Comparison of ENCODE assay signal across 12 cellular contexts in genomic region chr1:32181563-32181962, GRCh38. TPM values are rescaled to one million over a fixed set of nuclear protein-coding genes. Genes with fewer than 3 reads are reported as not detected.
DNase-seq lines count a peak whose midpoint lies in the region; ATAC-seq and TF ChIP-seq lines count a peak whose summit lies in the region.
"Had no signal": no experiment of that assay in that cellular context is flagged by ENCODE, and none has a peak within 500 bp of the region (broad histone marks: within the 10 kb centered on the region; RNA-seq: fewer than 3 reads in every experiment).

No MANE protein-coding gene starts in this region.

- no peak overlapping the region for H3K14ac ChIP-seq in mesenchymal stem cell (ENCODE audit: low read length in 2 of 2)

- H3K4me1 ChIP-seq in heart right ventricle = peaks cover 3 to 71% (median 45%) of the 10 kb centered on the region in 9 donors
- H3K4me1 ChIP-seq in adrenal gland (replicated peaks in 1 of 2) = peaks cover 21 to 47% of the 10 kb centered on the region in 2 donors
- H3K4me1 ChIP-seq in mesenchymal stem cell (ENCODE audit: control insufficient read depth, insufficient read depth, low read depth, low read length) = peaks cover 18% of the 10 kb centered on the region
- H3K4me1 ChIP-seq in vagina = peaks cover 55% of the 10 kb centered on the region
- H3K4me1 ChIP-seq in foreskin keratinocyte = peaks cover 12% of the 10 kb centered on the region

- intact Hi-C loops in heart right ventricle (cut with DNase I) = loop anchor here in 1 of 10 donors (2.0 kb wide), 1 partner anchor 35 kb away; no protein-coding TSS in a partner anchor
- intact Hi-C loops in Right ventricle myocardium inferior (cut with DNase I) = no loop called here
- intact Hi-C loops in adrenal gland (cut with DNase I) = no loop called here
- intact Hi-C loops in vagina (cut with DNase I) = no loop called here
- intact Hi-C loops in posterior vena cava (cut with DNase I) = no loop called here

- no peak overlapping the region for H3K23ac ChIP-seq in mesenchymal stem cell (ENCODE audit: low read length in 2 of 2)

- H2BK15ac ChIP-seq in mesenchymal stem cell (ENCODE audit: low read depth, poor library complexity, severe bottlenecking) = no peak overlapping the region

- no peak for ATAC-seq in heart right ventricle
- no peak for ATAC-seq in Right ventricle myocardium inferior
- ATAC-seq in foreskin keratinocyte = no peak

- H4K8ac ChIP-seq in mesenchymal stem cell (ENCODE audit: low read length) = no peak overlapping the region

- H2BK120ac ChIP-seq in mesenchymal stem cell (ENCODE audit: low read depth, low read length) = no peak overlapping the region

- H3K27ac ChIP-seq in heart right ventricle (peak overlapping the region in 3 of 10 donors; percentile 95 to 97 (median 96)), adrenal gland (peak overlapping the region in 3 of 5 donors; percentile 15 to 96 (median 91)), mesenchymal stem cell (ENCODE audit: low read length, poor library complexity, severe bottlenecking) (no peak overlapping the region), vagina (peak overlapping the region; percentile 89), foreskin keratinocyte (no peak overlapping the region)

- no peaks in the 10 kb centered on the region for H3K9me3 ChIP-seq in heart right ventricle
- no peaks in the 10 kb centered on the region for H3K9me3 ChIP-seq in adrenal gland (replicated peaks in 1 of 3)
- no peaks in the 10 kb centered on the region for H3K9me3 ChIP-seq in mesenchymal stem cell (ENCODE audit: control insufficient read depth, low read length)
- no peaks in the 10 kb centered on the region for H3K9me3 ChIP-seq in vagina

- TF ChIP-seq POLR2A in adrenal gland (IDR thresholded peaks at IDR 0.05) (no peak), vagina (IDR thresholded peaks at IDR 0.05) (no peak)

- H3K18ac ChIP-seq in mesenchymal stem cell (ENCODE audit: low read depth in 1 of 2, low read length in 2 of 2) = no peak overlapping the region

- peaks cover 5% of the 10 kb centered on the region for H3K79me1 ChIP-seq in mesenchymal stem cell (replicated peaks; ENCODE audit: low read length, poor library complexity, severe bottlenecking)

- no peak overlapping the region for H2BK12ac ChIP-seq in mesenchymal stem cell (ENCODE audit: low read length in 2 of 2)

- no peak for TF ChIP-seq CTCF in heart right ventricle (IDR thresholded peaks at IDR 0.05)
- TF ChIP-seq CTCF in adrenal gland (IDR thresholded peaks at IDR 0.05) = no peak
- TF ChIP-seq CTCF in vagina (IDR thresholded peaks at IDR 0.05) = no peak
- no peak for TF ChIP-seq CTCF in foreskin keratinocyte (conservative IDR thresholded peaks at IDR 0.05)

- WGBS in heart right ventricle, 2 donors = 84 to 85% methylated on average over 5 of the region's 5 CpGs
- 61 to 67% (median 65%) methylated on average over 5 of the region's 5 CpGs for WGBS in adrenal gland, 4 donors
- WGBS in mesenchymal stem cell = 94% methylated on average over 5 of the region's 5 CpGs

- no peak overlapping the region for H4K91ac ChIP-seq in mesenchymal stem cell (ENCODE audit: low read length)

- H3K9ac ChIP-seq in mesenchymal stem cell (ENCODE audit: low read length) = peak overlapping the region; percentile 100

- no peak overlapping the region for H3K4ac ChIP-seq in mesenchymal stem cell (ENCODE audit: low read depth in 1 of 2, low read length in 2 of 2)

- DNase-seq in heart right ventricle (no peak), Right ventricle myocardium inferior (ENCODE audit: missing footprints) (no peak), adrenal gland (no peak), mesenchymal stem cell (no peak), vagina (ENCODE audit: extremely low spot score in 2 of 2) (no peak), posterior vena cava (ENCODE audit: low spot score) (no peak), midbrain (lab: John Stamatoyannopoulos, UW) (no peak), foreskin keratinocyte (no peak)
- DNase-seq: DMS79 treated with DMSO at 0.1 percent for 48 hours, SHP77 had no signal

- H3K4me2 ChIP-seq in mesenchymal stem cell (ENCODE audit: low read length, poor library complexity, severe bottlenecking) = peak overlapping the region; percentile 89

- H3K27me3 ChIP-seq in heart right ventricle (no peaks in the 10 kb centered on the region), adrenal gland (no peaks in the 10 kb centered on the region), mesenchymal stem cell (ENCODE audit: control insufficient read depth in 1 of 2, insufficient read depth in 1 of 2, low read length in 2 of 2) (no peaks in the 10 kb centered on the region), vagina (no peaks in the 10 kb centered on the region), foreskin keratinocyte (no peaks in the 10 kb centered on the region)

- H3K4me3 ChIP-seq in heart right ventricle = peak overlapping the region in 7 of 10 donors; percentile 63 to 80 (median 73)
- H3K4me3 ChIP-seq in adrenal gland = peak overlapping the region in 1 of 4 donors; percentile 73
- peak overlapping the region in 1 of 2 experiments; percentile 96 for H3K4me3 ChIP-seq in mesenchymal stem cell (ENCODE audit: insufficient read depth in 1 of 2, low read depth in 1 of 2, low read length in 2 of 2)
- H3K4me3 ChIP-seq in vagina = peak overlapping the region; percentile 66 to 67

- H3K36me3 ChIP-seq in heart right ventricle (peaks cover 0 to 59% (median 22%) of the 10 kb centered on the region in 9 donors), adrenal gland (replicated peaks in 1 of 2) (peaks cover 0 to 50% of the 10 kb centered on the region in 2 donors), mesenchymal stem cell (ENCODE audit: control insufficient read depth in 1 of 2, insufficient read depth in 2 of 2, low read depth in 1 of 2, low read length in 2 of 2) (peaks cover 27 to 50% of the 10 kb centered on the region in 2 experiments), vagina (peaks cover 0 to 39% of the 10 kb centered on the region in 2 donors)

- no peak overlapping the region for H2AK5ac ChIP-seq in mesenchymal stem cell (ENCODE audit: low read length, severe bottlenecking)

- H2AFZ ChIP-seq in mesenchymal stem cell (ENCODE audit: low read depth, low read length) = no peak overlapping the region

- H2BK5ac ChIP-seq in mesenchymal stem cell (ENCODE audit: low read depth, low read length, poor library complexity, severe bottlenecking) = no peak overlapping the region

RNA-seq across cellular contexts. Expression of gene TXLNA, which starts 2.1 kb away (rescaled TPM):
- total RNA-seq in heart right ventricle = 10 to 100 TPM; 13.7 to 28.9 (median 17.3) TPM
- polyA plus RNA-seq in heart right ventricle = 10 to 100 TPM in 1 of 2 donors, 1 to 10 TPM in 1; 7.5 to 11.7 TPM
- 17.4 TPM for total RNA-seq in Right ventricle myocardium inferior
- 10 to 100 TPM; 57.5 to 97.4 (median 68.3) TPM for total RNA-seq in adrenal gland
- polyA plus RNA-seq in adrenal gland = 10 to 100 TPM; 14.9 to 51.0 (median 25.7) TPM
- 37.9 TPM for polyA plus RNA-seq in mesenchymal stem cell (2013, experiment 1 of 2)
- 37.1 TPM for polyA plus RNA-seq in mesenchymal stem cell (2013, experiment 2 of 2)
- 45.7 TPM for total RNA-seq in vagina
- 10 to 100 TPM; 44.8 to 45.3 TPM for total RNA-seq in posterior vena cava
- total RNA-seq in foreskin keratinocyte = 52.0 and 54.3 TPM in 2 replicates
- 21.5 TPM in 2 replicates for polyA plus RNA-seq in foreskin keratinocyte

RNA-seq across cellular contexts. Expression of gene CCDC28B, which starts 18.8 kb away (rescaled TPM):
- total RNA-seq in heart right ventricle (10 to 100 TPM; 11.8 to 25.5 (median 16.3) TPM), Right ventricle myocardium inferior (25.8 TPM), adrenal gland (10 to 100 TPM; 11.4 to 31.4 (median 20.1) TPM), vagina (2.9 TPM), posterior vena cava (1 to 10 TPM; 7.5 to 8.3 TPM), foreskin keratinocyte (10.7 and 12.7 TPM in 2 replicates)
- polyA plus RNA-seq in heart right ventricle (10 to 100 TPM; 21.3 to 42.7 TPM), adrenal gland (10 to 100 TPM in 2 of 3 donors, 1 to 10 TPM in 1; 3.4 to 47.7 (median 42.6) TPM), foreskin keratinocyte (14.0 and 15.0 TPM in 2 replicates)
- 30.4 TPM for polyA plus RNA-seq in mesenchymal stem cell (2013, experiment 1 of 2)
- 29.0 TPM for polyA plus RNA-seq in mesenchymal stem cell (2013, experiment 2 of 2)

RNA-seq across cellular contexts. Expression of gene IQCC, which starts 23.9 kb away (rescaled TPM):
- total RNA-seq in heart right ventricle (1 to 10 TPM in 4 of 10 donors, under 1 TPM in 6; 0.34 to 1.2 (median 0.90) TPM), Right ventricle myocardium inferior (0.81 TPM), adrenal gland (1 to 10 TPM; 1.5 to 3.6 (median 2.5) TPM), vagina (not detected), posterior vena cava (1 to 10 TPM in 1 of 2 donors, under 1 TPM in 1; 0.33 to 1.1 TPM), foreskin keratinocyte (3.8 and 4.8 TPM in 2 replicates)
- polyA plus RNA-seq in heart right ventricle (1 to 10 TPM in 1 of 2 donors, under 1 TPM in 1; 0.87 to 2.0 TPM), adrenal gland (1 to 10 TPM; 3.1 to 3.9 (median 3.6) TPM), foreskin keratinocyte (3.6 and 4.2 TPM in 2 replicates)
- polyA plus RNA-seq in mesenchymal stem cell (2013, experiment 1 of 2) = 1.2 TPM
- 1.1 TPM for polyA plus RNA-seq in mesenchymal stem cell (2013, experiment 2 of 2)

RNA-seq across cellular contexts. Expression of gene DCDC2B, which starts 27.3 kb away (rescaled TPM):
- total RNA-seq in heart right ventricle (not detected), Right ventricle myocardium inferior (not detected), adrenal gland (not detected), vagina (not detected), posterior vena cava (not detected), foreskin keratinocyte (not detected in 2 replicates)
- polyA plus RNA-seq in heart right ventricle (not detected), adrenal gland (not detected), foreskin keratinocyte (not detected in 2 replicates)
- polyA plus RNA-seq in mesenchymal stem cell (2013, experiment 1 of 2) = not detected
- not detected for polyA plus RNA-seq in mesenchymal stem cell (2013, experiment 2 of 2)
- total RNA-seq: kidney epithelial cell had no signal
- polyA plus RNA-seq: adipose tissue had no signal

RNA-seq across cellular contexts. Expression of gene TMEM234, which starts 40.6 kb away (rescaled TPM):
- total RNA-seq in heart right ventricle = 10 to 100 TPM in 6 of 10 donors, 1 to 10 TPM in 4; 8.1 to 12.8 (median 11.1) TPM
- 10 to 100 TPM; 14.9 to 19.6 TPM for polyA plus RNA-seq in heart right ventricle
- total RNA-seq in Right ventricle myocardium inferior = 8.8 TPM
- 10 to 100 TPM in 6 of 8 donors, 1 to 10 TPM in 2; 2.1 to 27.1 (median 16.3) TPM for total RNA-seq in adrenal gland
- 10 to 100 TPM; 10.2 to 57.7 (median 34.6) TPM for polyA plus RNA-seq in adrenal gland
- polyA plus RNA-seq in mesenchymal stem cell (2013, experiment 1 of 2) = 22.6 TPM
- polyA plus RNA-seq in mesenchymal stem cell (2013, experiment 2 of 2) = 24.2 TPM
- total RNA-seq in vagina = 8.3 TPM
- 10 to 100 TPM; 12.7 to 15.9 TPM for total RNA-seq in posterior vena cava
- 16.0 and 18.5 TPM in 2 replicates for total RNA-seq in foreskin keratinocyte
- polyA plus RNA-seq in foreskin keratinocyte = 19.6 and 20.0 TPM in 2 replicates

Comparison
In these comparisons a context has a peak if more than half of its experiments do, and no peak if none do; other contexts are left out.
1. H3K27ac ChIP-seq: peak in adrenal gland (3 of 5) and vagina (single experiment); none in mesenchymal stem cell (single experiment) and foreskin keratinocyte (single experiment).